19 cellular contexts compared by ENCODE assay signal in genomic region chr6:4009486-4009885, GRCh38.
DNase-seq lines count a peak whose midpoint lies in the region; ATAC-seq and TF ChIP-seq lines count a peak whose summit lies in the region.
"Had no signal": no experiment of that assay in that cellular context is flagged by ENCODE, and none has a peak within 500 bp of the region (broad histone marks: within the 10 kb centered on the region; RNA-seq: fewer than 3 reads in every experiment).

No MANE protein-coding gene starts in this region.

- no peak overlapping the region for H3K27ac ChIP-seq in CD8-positive, alpha-beta memory T cell (ENCODE audit: low read depth, low read length)
- H3K27ac ChIP-seq in sigmoid colon, result no peak overlapping the region

- H3K27me3 Mint-ChIP-seq in activated T-cell treated with anti-CD3 and anti-CD28 coated beads, Interleukin-2, amount 50 U/mL, for 24 hours, result no peaks in the 10 kb centered on the region
- no peaks in the 10 kb centered on the region for H3K27me3 Mint-ChIP-seq in CD8-positive, alpha-beta memory T cell
- no peaks in the 10 kb centered on the region for H3K27me3 Mint-ChIP-seq in WTC11 (ENCODE audit: low read depth)
- H3K27me3 Mint-ChIP-seq in naive thymus-derived CD8-positive, alpha-beta T cell, result no peaks in the 10 kb centered on the region
- H3K27me3 Mint-ChIP-seq: B cell; CD4-positive, CD25-positive, alpha-beta regulatory T cell had no signal

- no peak for TF ChIP-seq EP300 in sigmoid colon (IDR thresholded peaks at IDR 0.05)

- no peaks in the 10 kb centered on the region for H3K36me3 ChIP-seq in CD8-positive, alpha-beta memory T cell (ENCODE audit: insufficient read depth, low read length)
- H3K36me3 ChIP-seq in sigmoid colon, result peaks cover 0 to 9% (median 0%) of the 10 kb centered on the region in 4 donors
- H3K36me3 ChIP-seq: HAP-1 had no signal

- CTCF ChIA-PET in CD8-positive, alpha-beta memory T cell (lab: Charles Lee), result interaction anchor here (0.9 to 3.9 kb wide), 5 partner anchors 9 to 266 kb away, joined by 4 to 26 read pairs (median 6); partner anchors contain the start of gene FAM50B
- CTCF ChIA-PET in WTC11 (lab: Charles Lee), result no interaction called here

- H3K4me1 ChIP-seq in CD8-positive, alpha-beta memory T cell (ENCODE audit: insufficient read depth, low read length), result peaks cover 44% of the 10 kb centered on the region
- H3K4me1 ChIP-seq in sigmoid colon, result peaks cover 0 to 23% (median 9%) of the 10 kb centered on the region in 4 donors
- H3K4me1 ChIP-seq: HAP-1 had no signal

- POLR2A ChIA-PET in CD8-positive, alpha-beta memory T cell (lab: Charles Lee), result no interaction called here
- POLR2A ChIA-PET in WTC11 (lab: Charles Lee), result no interaction called here
- POLR2A ChIA-PET in naive thymus-derived CD8-positive, alpha-beta T cell (lab: Charles Lee), result interaction anchor here (3.0 to 5.3 kb wide), 2 partner anchors 9 to 12 kb away, joined by 15 to 37 read pairs; a partner anchor contains a TSS

- peaks cover 17% of the 10 kb centered on the region for H3K36me3 Mint-ChIP-seq in activated T-cell treated with anti-CD3 and anti-CD28 coated beads, Interleukin-2, amount 50 U/mL, for 24 hours (ENCODE audit: low read depth)
- H3K36me3 Mint-ChIP-seq in CD8-positive, alpha-beta memory T cell, result peaks cover 0 to 24% (median 7%) of the 10 kb centered on the region in 3 donors
- peaks cover 15% of the 10 kb centered on the region for H3K36me3 Mint-ChIP-seq in WTC11
- H3K36me3 Mint-ChIP-seq in naive thymus-derived CD8-positive, alpha-beta T cell, result peaks cover 0 to 26% (median 6%) of the 10 kb centered on the region in 3 donors

- H3K27me3 ChIP-seq in CD8-positive, alpha-beta memory T cell (ENCODE audit: insufficient read depth, low read length, poor library complexity, severe bottlenecking), result no peaks in the 10 kb centered on the region
- H3K27me3 ChIP-seq in sigmoid colon, result no peaks in the 10 kb centered on the region

- no peak for TF ChIP-seq CTCF in WTC11 (IDR thresholded peaks at IDR 0.05)
- no peak for TF ChIP-seq CTCF in sigmoid colon (IDR thresholded peaks at IDR 0.05)

- peaks cover 54% of the 10 kb centered on the region for H3K4me1 Mint-ChIP-seq in activated T-cell treated with anti-CD3 and anti-CD28 coated beads, Interleukin-2, amount 50 U/mL, for 24 hours (ENCODE audit: low read depth)
- peaks cover 44 to 70% (median 69%) of the 10 kb centered on the region in 3 donors for H3K4me1 Mint-ChIP-seq in CD8-positive, alpha-beta memory T cell
- peaks cover 21% of the 10 kb centered on the region for H3K4me1 Mint-ChIP-seq in WTC11
- peaks cover 26 to 64% (median 62%) of the 10 kb centered on the region in 4 donors for H3K4me1 Mint-ChIP-seq in naive thymus-derived CD8-positive, alpha-beta T cell

- H3K9me3 ChIP-seq in CD8-positive, alpha-beta memory T cell (ENCODE audit: low read length), result no peaks in the 10 kb centered on the region
- no peaks in the 10 kb centered on the region for H3K9me3 ChIP-seq in sigmoid colon
- H3K9me3 ChIP-seq: HAP-1 had no signal

- H3K27ac Mint-ChIP-seq in activated T-cell treated with anti-CD3 and anti-CD28 coated beads, Interleukin-2, amount 50 U/mL, for 24 hours, result peak overlapping the region; percentile 12
- H3K27ac Mint-ChIP-seq in CD8-positive, alpha-beta memory T cell, result peak overlapping the region in 7 of 8 donors; percentile 28 to 86 (median 62)
- H3K27ac Mint-ChIP-seq in WTC11, result peak overlapping the region; percentile 64
- peak overlapping the region in 8 of 10 donors; percentile 23 to 80 (median 72) for H3K27ac Mint-ChIP-seq in naive thymus-derived CD8-positive, alpha-beta T cell
- H3K27ac Mint-ChIP-seq: B cell had no signal

- DNase-seq in activated T-cell treated with anti-CD3 and anti-CD28 coated beads, Interleukin-2, amount 50 U/mL, for 24 hours, result no peak
- no peak for DNase-seq in activated T-cell treated with anti-CD3 and anti-CD28 coated beads, Interleukin-2, amount 50 U/mL, for 48 hours
- DNase-seq in CD8-positive, alpha-beta memory T cell, result no peak
- DNase-seq in WTC11 (ENCODE audit: low spot score) (no peak), sigmoid colon (no peak), DMS153 (lab: John Stamatoyannopoulos, UW) (no peak), HT-29 (ENCODE audit: low spot score) (no peak)
- DNase-seq in naive thymus-derived CD8-positive, alpha-beta T cell, result no peak
- DNase-seq: 8988T; CD4-positive, CD25-positive, alpha-beta regulatory T cell; NCI-H1436; NCI-H1930; NCI-H345; NCI-H524 treated with DMSO at 0.1 percent for 48 hours; RPMI8226; SHP77 treated with DMSO at 0.1 percent for 48 hours had no signal

- intact Hi-C loops in sigmoid colon (cut with DNase I), result loop anchor here (5.0 kb wide), 1 partner anchor 267 kb away; no protein-coding TSS in a partner anchor

- no peak overlapping the region for H3K4me3 ChIP-seq in CD8-positive, alpha-beta memory T cell (ENCODE audit: low read length)
- H3K4me3 ChIP-seq in sigmoid colon, result no peak overlapping the region
- H3K4me3 ChIP-seq: HAP-1, K562 had no signal

- H3K9me3 Mint-ChIP-seq in activated T-cell treated with anti-CD3 and anti-CD28 coated beads, Interleukin-2, amount 50 U/mL, for 24 hours, result no peaks in the 10 kb centered on the region
- no peaks in the 10 kb centered on the region for H3K9me3 Mint-ChIP-seq in CD8-positive, alpha-beta memory T cell
- H3K9me3 Mint-ChIP-seq in WTC11, result no peaks in the 10 kb centered on the region
- H3K9me3 Mint-ChIP-seq in naive thymus-derived CD8-positive, alpha-beta T cell, result no peaks in the 10 kb centered on the region
- H3K9me3 Mint-ChIP-seq: CD4-positive, CD25-positive, alpha-beta regulatory T cell had no signal

- no peak overlapping the region for H3K4me3 Mint-ChIP-seq in activated T-cell treated with anti-CD3 and anti-CD28 coated beads, Interleukin-2, amount 50 U/mL, for 24 hours
- H3K4me3 Mint-ChIP-seq in CD8-positive, alpha-beta memory T cell, result peak overlapping the region in 1 of 7 donors; percentile 17
- H3K4me3 Mint-ChIP-seq in WTC11, result no peak overlapping the region
- peak overlapping the region in 1 of 10 donors; percentile 47 for H3K4me3 Mint-ChIP-seq in naive thymus-derived CD8-positive, alpha-beta T cell
- H3K4me3 Mint-ChIP-seq: B cell had no signal

- 79 to 90% methylated on average over 8 of the region's 8 CpGs for WGBS in sigmoid colon, 2 donors

- no peak for ATAC-seq in WTC11
- ATAC-seq in naive thymus-derived CD8-positive, alpha-beta T cell, result no peak

- no peak for TF ChIP-seq POLR2A in sigmoid colon (IDR thresholded peaks at IDR 0.05)

TF ChIP-seq in WTC11, 78 proteins besides CTCF, POLR2A, EP300 and RAD21 (continues in another document):
- no peak for TF ChIP-seq NR3C1 (CRISPR knock-in tag; conservative IDR thresholded peaks at IDR 0.05; ENCODE audit: low read depth)
- no peak for TF ChIP-seq ZNF317 (CRISPR knock-in tag; IDR thresholded peaks at IDR 0.05; ENCODE audit: borderline replicate concordance, low read depth)
- no peak for TF ChIP-seq ZNF219 (CRISPR knock-in tag; IDR thresholded peaks at IDR 0.05; ENCODE audit: borderline replicate concordance)
- TF ChIP-seq ERG (CRISPR knock-in tag; IDR thresholded peaks at IDR 0.05), result no peak
- no peak for TF ChIP-seq CREB1 (CRISPR knock-in tag; IDR thresholded peaks at IDR 0.05)
- no peak for TF ChIP-seq TEAD4 (CRISPR knock-in tag; IDR thresholded peaks at IDR 0.05)
- TF ChIP-seq JUN (CRISPR knock-in tag; IDR thresholded peaks at IDR 0.05), result no peak
- TF ChIP-seq TEAD1 (CRISPR knock-in tag; IDR thresholded peaks at IDR 0.05), result no peak
- TF ChIP-seq PRRX2 (CRISPR knock-in tag; IDR thresholded peaks at IDR 0.05), result no peak
- TF ChIP-seq CREM (CRISPR knock-in tag; IDR thresholded peaks at IDR 0.05), result no peak
- no peak for TF ChIP-seq GTF2I (CRISPR knock-in tag; conservative IDR thresholded peaks at IDR 0.05)
- no peak for TF ChIP-seq ZNF263 (CRISPR knock-in tag; IDR thresholded peaks at IDR 0.05; ENCODE audit: low read depth)
- no peak for TF ChIP-seq AR (CRISPR knock-in tag; IDR thresholded peaks at IDR 0.05)
- no peak for TF ChIP-seq HMGA2 (CRISPR knock-in tag; IDR thresholded peaks at IDR 0.05)
- no peak for TF ChIP-seq E2F5 (CRISPR knock-in tag; IDR thresholded peaks at IDR 0.05)

Comparison
In these comparisons a context has a peak if more than half of its experiments do, and no peak if none do; other contexts are left out.
1. H3K27ac Mint-ChIP-seq: peak in every context shown above with its lines; median percentile 72 in naive thymus-derived CD8-positive, alpha-beta T cell; 64 in WTC11; 62 in CD8-positive, alpha-beta memory T cell; 12 in activated T-cell treated with anti-CD3 and anti-CD28 coated beads, Interleukin-2, amount 50 U/mL, for 24 hours.